ENCODE assay signal across 1 cellular context in the genomic region with DNA sequence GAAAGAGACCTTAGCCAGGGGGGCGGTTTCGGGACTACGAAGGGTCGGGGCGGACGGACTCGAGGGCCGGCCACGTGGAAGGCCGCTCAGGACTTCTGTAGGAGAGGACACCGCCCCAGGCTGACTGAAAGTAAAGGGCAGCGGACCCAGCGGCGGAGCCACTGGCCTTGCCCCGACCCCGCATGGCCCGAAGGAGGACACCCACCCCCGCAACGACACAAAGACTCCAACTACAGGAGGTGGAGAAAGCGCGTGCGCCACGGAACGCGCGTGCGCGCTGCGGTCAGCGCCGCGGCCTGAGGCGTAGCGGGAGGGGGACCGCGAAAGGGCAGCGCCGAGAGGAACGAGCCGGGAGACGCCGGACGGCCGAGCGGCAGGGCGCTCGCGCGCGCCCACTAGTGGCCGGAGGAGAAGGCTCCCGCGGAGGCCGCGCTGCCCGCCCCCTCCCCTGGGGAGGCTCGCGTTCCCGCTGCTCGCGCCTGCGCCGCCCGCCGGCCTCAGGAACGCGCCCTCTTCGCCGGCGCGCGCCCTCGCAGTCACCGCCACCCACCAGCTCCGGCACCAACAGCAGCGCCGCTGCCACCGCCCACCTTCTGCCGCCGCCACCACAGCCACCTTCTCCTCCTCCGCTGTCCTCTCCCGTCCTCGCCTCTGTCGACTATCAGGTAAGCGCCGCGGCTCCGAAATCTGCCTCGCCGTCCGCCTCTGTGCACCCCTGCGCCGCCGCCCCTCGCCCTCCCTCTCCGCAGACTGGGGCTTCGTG.
TF ChIP-seq lines count a peak whose summit lies in the region.

A gene (plus strand): TSS at position 533 of the 763 bp plus-strand sequence. CDS start 67,784 bp downstream, outside the sequence.

TF ChIP-seq in HepG2, 621 proteins besides CTCF, POLR2A, EP300 and RAD21 (continued from another document):
- TF ChIP-seq, protein P1, sequence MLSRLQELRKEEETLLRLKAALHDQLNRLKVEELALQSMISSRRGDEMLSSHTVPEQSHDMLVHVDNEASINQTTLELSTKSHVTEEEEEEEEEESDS (CRISPR knock-in tag; IDR thresholded peaks at IDR 0.05; ENCODE audit: borderline replicate concordance), result no peak
- TF ChIP-seq ZNF768 (CRISPR knock-in tag; IDR thresholded peaks at IDR 0.05) (peak; percentile 51; the same call in 1 of the 2 replicates), ZNF530 (CRISPR knock-in tag; IDR thresholded peaks at IDR 0.05; ENCODE audit: low read depth) (no peak), EHMT2 (IDR thresholded peaks at IDR 0.05; ENCODE audit: borderline replicate concordance, low read depth, low read length) (no peak), ZNF557 (CRISPR knock-in tag; IDR thresholded peaks at IDR 0.05) (no peak), ZNF781 (CRISPR knock-in tag; IDR thresholded peaks at IDR 0.05; ENCODE audit: borderline replicate concordance, not compliant biosample characterization) (no peak), ZNF777 (CRISPR knock-in tag; IDR thresholded peaks at IDR 0.05) (peak; percentile 81; the same call in 1 of the 2 replicates), ZNF160 (CRISPR knock-in tag; IDR thresholded peaks at IDR 0.05) (no peak), ZNF225 (CRISPR knock-in tag; IDR thresholded peaks at IDR 0.05) (peak; percentile 78; the same call in 1 of the 2 replicates), ZNF350 (CRISPR knock-in tag; IDR thresholded peaks at IDR 0.05; ENCODE audit: borderline replicate concordance, low read depth) (no peak)
- TF ChIP-seq, protein P2, sequence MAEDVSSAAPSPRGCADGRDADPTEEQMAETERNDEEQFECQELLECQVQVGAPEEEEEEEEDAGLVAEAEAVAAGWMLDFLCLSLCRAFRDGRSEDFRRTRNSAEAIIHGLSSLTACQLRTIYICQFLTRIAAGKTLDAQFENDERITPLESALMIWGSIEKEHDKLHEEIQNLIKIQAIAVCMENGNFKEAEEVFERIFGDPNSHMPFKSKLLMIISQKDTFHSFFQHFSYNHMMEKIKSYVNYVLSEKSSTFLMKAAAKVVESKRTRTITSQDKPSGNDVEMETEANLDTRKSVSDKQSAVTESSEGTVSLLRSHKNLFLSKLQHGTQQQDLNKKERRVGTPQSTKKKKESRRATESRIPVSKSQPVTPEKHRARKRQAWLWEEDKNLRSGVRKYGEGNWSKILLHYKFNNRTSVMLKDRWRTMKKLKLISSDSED (CRISPR knock-in tag; IDR thresholded peaks at IDR 0.05), result no peak
